In the genomic region with DNA sequence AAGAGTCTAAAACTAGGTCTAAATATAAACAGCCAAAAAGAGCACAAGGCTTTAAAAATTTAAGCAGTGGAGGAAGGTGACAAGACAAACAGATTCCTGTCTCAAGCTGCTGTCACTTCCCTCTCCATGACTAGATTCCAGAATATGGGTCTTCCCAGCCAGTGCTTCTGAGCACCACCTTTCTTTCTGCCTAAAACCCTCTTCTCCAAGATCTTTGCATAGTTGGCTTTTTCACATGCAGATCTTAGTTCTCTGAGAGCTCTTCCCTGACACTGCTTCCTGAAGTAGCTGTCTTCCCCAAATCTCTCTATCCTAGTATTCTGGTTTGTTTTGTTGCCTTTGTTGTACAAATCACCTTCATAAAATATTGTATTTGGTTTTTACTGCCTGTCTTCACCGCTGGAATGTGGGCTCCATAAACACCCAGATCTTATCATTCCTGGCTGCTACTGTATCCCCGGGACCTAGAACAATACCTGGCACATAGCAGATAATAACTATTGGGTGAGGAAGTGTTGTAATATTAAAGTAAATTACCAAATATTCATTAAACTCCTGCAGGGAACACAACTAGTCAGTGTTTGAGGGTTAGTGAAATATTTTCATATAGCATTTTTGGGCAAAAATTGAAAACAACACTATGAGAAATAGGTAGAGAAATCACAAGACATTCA, we compare ENCODE assay signal across 13 cellular contexts.
"Had no signal": no experiment of that assay in that cellular context is flagged by ENCODE, and none has a peak within 500 bp of the region (broad histone marks: within the 10 kb centered on the region; RNA-seq: fewer than 3 reads in every experiment).

No MANE protein-coding gene starts in this region.

- H3K36me3 ChIP-seq: lower lobe of right lung, neural progenitor cell, pancreas had no signal

- H2AFZ ChIP-seq: neural progenitor cell had no signal

- H3K9me3 ChIP-seq: lower lobe of right lung, pancreas had no signal

- H3K4me2 ChIP-seq: neural progenitor cell had no signal

- H3K4me1 Mint-ChIP-seq: activated CD4-positive, alpha-beta memory T cell treated with anti-CD3 and anti-CD28 coated beads, Interleukin-2, amount 10 ng/mL, durations not matched to agents 7 days and 5 days; neural progenitor cell; stimulated activated effector memory CD8-positive, alpha-beta T cell treated with anti-CD3 and anti-CD28 coated beads, Interleukin-12 subunit alpha, Interleukin-12 subunit beta, amount 100 ng/mL, for 72 hours had no signal

- H3K4me1 ChIP-seq: neural progenitor cell had no signal

- H3K9ac ChIP-seq: neural progenitor cell had no signal

- H3K27me3 ChIP-seq: neural progenitor cell, pancreas had no signal

- ATAC-seq: esophagus mucosa; lower lobe of right lung; stimulated activated effector memory CD8-positive, alpha-beta T cell treated with anti-CD3 and anti-CD28 coated beads, Interleukin-12 subunit alpha, Interleukin-12 subunit beta, amount 100 ng/mL, for 72 hours had no signal

- H3K9me3 Mint-ChIP-seq: activated CD4-positive, alpha-beta memory T cell treated with anti-CD3 and anti-CD28 coated beads, Interleukin-2, amount 10 ng/mL, durations not matched to agents 7 days and 5 days; mesothelial cell of epicardium; neural progenitor cell had no signal

- H3K36me3 Mint-ChIP-seq: activated naive CD8-positive, alpha-beta T cell; mesothelial cell of epicardium; neural progenitor cell; stimulated activated effector memory CD8-positive, alpha-beta T cell treated with anti-CD3 and anti-CD28 coated beads, Interleukin-12 subunit alpha, Interleukin-12 subunit beta, amount 100 ng/mL, for 72 hours had no signal

- H3K27me3 Mint-ChIP-seq: activated CD4-positive, alpha-beta memory T cell treated with anti-CD3 and anti-CD28 coated beads, Interleukin-2, amount 10 ng/mL, durations not matched to agents 7 days and 5 days; activated naive CD8-positive, alpha-beta T cell had no signal

- H3K4me3 Mint-ChIP-seq: activated CD4-positive, alpha-beta memory T cell treated with anti-CD3 and anti-CD28 coated beads, Interleukin-2, amount 10 ng/mL, durations not matched to agents 7 days and 5 days; activated naive CD8-positive, alpha-beta T cell; mesothelial cell of epicardium; neural progenitor cell; stimulated activated effector memory CD8-positive, alpha-beta T cell treated with anti-CD3 and anti-CD28 coated beads, Interleukin-12 subunit alpha, Interleukin-12 subunit beta, amount 100 ng/mL, for 72 hours had no signal

- DNase-seq: activated CD4-positive, alpha-beta memory T cell treated with anti-CD3 and anti-CD28 coated beads, Interleukin-2, amount 10 ng/mL, durations not matched to agents 7 days and 5 days; activated gamma-delta T cell; activated T-cell treated with anti-CD3 and anti-CD28 coated beads, Interleukin-2, amount 50 U/mL, for 48 hours; head of caudate nucleus; lower lobe of right lung; pancreas; small intestine; trophoblast cell had no signal

- H3K27ac Mint-ChIP-seq: activated CD4-positive, alpha-beta memory T cell treated with anti-CD3 and anti-CD28 coated beads, Interleukin-2, amount 10 ng/mL, durations not matched to agents 7 days and 5 days; activated naive CD8-positive, alpha-beta T cell; mesothelial cell of epicardium; neural progenitor cell; stimulated activated effector memory CD8-positive, alpha-beta T cell treated with anti-CD3 and anti-CD28 coated beads, Interleukin-12 subunit alpha, Interleukin-12 subunit beta, amount 100 ng/mL, for 72 hours had no signal

- H3K4me3 ChIP-seq: lower lobe of right lung, neural progenitor cell, pancreas had no signal

- H3K27ac ChIP-seq: lower lobe of right lung, neural progenitor cell had no signal
